In the genomic region with DNA sequence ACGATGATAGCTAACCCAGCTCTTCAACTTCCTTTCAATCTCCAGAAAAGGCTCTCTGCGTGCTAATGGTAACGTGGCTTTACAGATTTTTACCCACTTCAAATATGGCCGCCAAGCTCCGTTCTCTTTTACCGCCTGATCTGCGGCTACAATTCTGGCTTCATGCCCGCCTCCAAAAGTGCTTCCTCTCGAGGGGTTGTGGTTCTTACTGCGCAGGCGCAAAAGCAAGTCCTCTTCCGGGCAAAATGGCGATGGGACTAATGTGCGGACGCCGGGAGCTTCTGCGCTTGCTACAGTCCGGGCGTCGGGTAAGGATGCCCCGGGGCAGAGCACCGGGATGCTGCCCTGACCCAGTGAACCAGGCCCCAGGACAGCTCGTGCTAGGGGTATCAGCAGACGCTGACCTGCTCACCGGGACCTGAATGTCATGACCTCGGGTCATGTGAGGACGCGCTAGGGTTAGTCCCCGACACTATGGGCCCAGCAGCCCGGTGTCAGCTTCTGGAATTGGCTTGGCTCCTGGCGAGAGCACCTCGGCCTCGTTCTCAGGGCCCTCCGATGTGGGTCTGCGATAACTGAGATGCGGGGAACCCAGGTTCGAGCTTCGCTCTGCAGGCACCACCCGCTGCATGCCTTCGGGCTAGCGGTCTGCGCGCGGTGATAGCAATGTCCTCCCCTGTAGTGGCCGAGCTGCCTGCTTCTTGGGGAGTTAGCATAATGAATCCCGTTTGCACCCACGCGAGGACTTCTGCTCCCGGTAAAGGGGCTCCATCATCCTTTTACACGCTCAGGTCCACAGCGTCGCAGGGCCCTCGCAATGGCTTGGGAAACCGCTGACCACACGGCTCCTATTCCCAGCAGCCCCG, we compare ENCODE assay signal across 1 cellular context.
A peak's percentile ranks its signal among the peaks of the same experiment; 100 is the strongest.
TF ChIP-seq lines count a peak whose summit lies in the region.

A gene (plus strand): TSS at position 232 of the 866 bp plus-strand sequence. CDS start 14 bp downstream, at position 246.

TF ChIP-seq in HepG2, 621 proteins besides CTCF, POLR2A, EP300 and RAD21 (continued from another document):
- TF ChIP-seq, protein P1, sequence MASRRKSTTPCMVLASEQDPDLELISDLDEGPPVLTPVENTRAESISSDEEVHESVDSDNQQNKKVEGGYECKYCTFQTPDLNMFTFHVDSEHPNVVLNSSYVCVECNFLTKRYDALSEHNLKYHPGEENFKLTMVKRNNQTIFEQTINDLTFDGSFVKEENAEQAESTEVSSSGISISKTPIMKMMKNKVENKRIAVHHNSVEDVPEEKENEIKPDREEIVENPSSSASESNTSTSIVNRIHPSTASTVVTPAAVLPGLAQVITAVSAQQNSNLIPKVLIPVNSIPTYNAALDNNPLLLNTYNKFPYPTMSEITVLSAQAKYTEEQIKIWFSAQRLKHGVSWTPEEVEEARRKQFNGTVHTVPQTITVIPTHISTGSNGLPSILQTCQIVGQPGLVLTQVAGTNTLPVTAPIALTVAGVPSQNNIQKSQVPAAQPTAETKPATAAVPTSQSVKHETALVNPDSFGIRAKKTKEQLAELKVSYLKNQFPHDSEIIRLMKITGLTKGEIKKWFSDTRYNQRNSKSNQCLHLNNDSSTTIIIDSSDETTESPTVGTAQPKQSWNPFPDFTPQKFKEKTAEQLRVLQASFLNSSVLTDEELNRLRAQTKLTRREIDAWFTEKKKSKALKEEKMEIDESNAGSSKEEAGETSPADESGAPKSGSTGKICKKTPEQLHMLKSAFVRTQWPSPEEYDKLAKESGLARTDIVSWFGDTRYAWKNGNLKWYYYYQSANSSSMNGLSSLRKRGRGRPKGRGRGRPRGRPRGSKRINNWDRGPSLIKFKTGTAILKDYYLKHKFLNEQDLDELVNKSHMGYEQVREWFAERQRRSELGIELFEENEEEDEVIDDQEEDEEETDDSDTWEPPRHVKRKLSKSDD (CRISPR knock-in tag; IDR thresholded peaks at IDR 0.05; ENCODE audit: low read depth) = peak; percentile 91
- TF ChIP-seq ZNF605 (CRISPR knock-in tag; IDR thresholded peaks at IDR 0.05) = peak; percentile 99
- peak; percentile 92 for TF ChIP-seq HDAC2 (CRISPR knock-in tag; IDR thresholded peaks at IDR 0.05)
- peak; percentile 77; the same call in 2 of the 3 replicates for TF ChIP-seq MXI1 (IDR thresholded peaks at IDR 0.05; ENCODE audit: borderline replicate concordance, low read depth, low read length)
- TF ChIP-seq TP53 (CRISPR knock-in tag; conservative IDR thresholded peaks at IDR 0.05) = peak; percentile 85
- TF ChIP-seq TBL1XR1 (IDR thresholded peaks at IDR 0.05; ENCODE audit: borderline replicate concordance, low read length, partially characterized antibody) = no peak
- peak; percentile 96; the same call in 1 of the 2 replicates for TF ChIP-seq ZNF772 (CRISPR knock-in tag; IDR thresholded peaks at IDR 0.05)
- peak; percentile 89 for TF ChIP-seq ZNF121 (CRISPR knock-in tag; IDR thresholded peaks at IDR 0.05)
- TF ChIP-seq, protein P2, sequence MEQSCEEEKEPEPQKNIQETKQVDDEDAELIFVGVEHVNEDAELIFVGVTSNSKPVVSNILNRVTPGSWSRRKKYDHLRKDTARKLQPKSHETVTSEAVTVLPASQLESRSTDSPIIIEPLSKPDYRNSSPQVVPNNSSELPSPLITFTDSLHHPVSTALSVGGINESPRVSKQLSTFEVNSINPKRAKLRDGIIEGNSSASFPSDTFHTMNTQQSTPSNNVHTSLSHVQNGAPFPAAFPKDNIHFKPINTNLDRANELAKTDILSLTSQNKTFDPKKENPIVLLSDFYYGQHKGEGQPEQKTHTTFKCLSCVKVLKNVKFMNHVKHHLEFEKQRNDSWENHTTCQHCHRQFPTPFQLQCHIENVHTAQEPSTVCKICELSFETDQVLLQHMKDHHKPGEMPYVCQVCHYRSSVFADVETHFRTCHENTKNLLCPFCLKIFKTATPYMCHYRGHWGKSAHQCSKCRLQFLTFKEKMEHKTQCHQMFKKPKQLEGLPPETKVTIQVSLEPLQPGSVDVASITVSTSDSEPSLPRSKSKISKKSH (CRISPR knock-in tag; IDR thresholded peaks at IDR 0.05; ENCODE audit: borderline replicate concordance) = peak; percentile 100
- TF ChIP-seq, protein P3, sequence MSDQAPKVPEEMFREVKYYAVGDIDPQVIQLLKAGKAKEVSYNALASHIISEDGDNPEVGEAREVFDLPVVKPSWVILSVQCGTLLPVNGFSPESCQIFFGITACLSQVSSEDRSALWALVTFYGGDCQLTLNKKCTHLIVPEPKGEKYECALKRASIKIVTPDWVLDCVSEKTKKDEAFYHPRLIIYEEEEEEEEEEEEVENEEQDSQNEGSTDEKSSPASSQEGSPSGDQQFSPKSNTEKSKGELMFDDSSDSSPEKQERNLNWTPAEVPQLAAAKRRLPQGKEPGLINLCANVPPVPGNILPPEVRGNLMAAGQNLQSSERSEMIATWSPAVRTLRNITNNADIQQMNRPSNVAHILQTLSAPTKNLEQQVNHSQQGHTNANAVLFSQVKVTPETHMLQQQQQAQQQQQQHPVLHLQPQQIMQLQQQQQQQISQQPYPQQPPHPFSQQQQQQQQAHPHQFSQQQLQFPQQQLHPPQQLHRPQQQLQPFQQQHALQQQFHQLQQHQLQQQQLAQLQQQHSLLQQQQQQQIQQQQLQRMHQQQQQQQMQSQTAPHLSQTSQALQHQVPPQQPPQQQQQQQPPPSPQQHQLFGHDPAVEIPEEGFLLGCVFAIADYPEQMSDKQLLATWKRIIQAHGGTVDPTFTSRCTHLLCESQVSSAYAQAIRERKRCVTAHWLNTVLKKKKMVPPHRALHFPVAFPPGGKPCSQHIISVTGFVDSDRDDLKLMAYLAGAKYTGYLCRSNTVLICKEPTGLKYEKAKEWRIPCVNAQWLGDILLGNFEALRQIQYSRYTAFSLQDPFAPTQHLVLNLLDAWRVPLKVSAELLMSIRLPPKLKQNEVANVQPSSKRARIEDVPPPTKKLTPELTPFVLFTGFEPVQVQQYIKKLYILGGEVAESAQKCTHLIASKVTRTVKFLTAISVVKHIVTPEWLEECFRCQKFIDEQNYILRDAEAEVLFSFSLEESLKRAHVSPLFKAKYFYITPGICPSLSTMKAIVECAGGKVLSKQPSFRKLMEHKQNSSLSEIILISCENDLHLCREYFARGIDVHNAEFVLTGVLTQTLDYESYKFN (CRISPR knock-in tag; conservative IDR thresholded peaks at IDR 0.05) = peak; percentile 64
- 0 out of 2 replicates have a peak, but pooled peaks have one; percentile 4 for TF ChIP-seq GPN1 (CRISPR knock-in tag; IDR thresholded peaks at IDR 0.05; ENCODE audit: borderline replicate concordance)
- TF ChIP-seq FOXK2 (IDR thresholded peaks at IDR 0.05) = no peak
- peak; percentile 15 for TF ChIP-seq SKI (IDR thresholded peaks at IDR 0.05; ENCODE audit: partially characterized antibody)
- TF ChIP-seq ADNP (CRISPR knock-in tag; IDR thresholded peaks at IDR 0.05) = no peak
- peak; percentile 83 for TF ChIP-seq ZNF12 (CRISPR knock-in tag; IDR thresholded peaks at IDR 0.05)
- peak; percentile 89 for TF ChIP-seq CBX5 (CRISPR knock-in tag; IDR thresholded peaks at IDR 0.05; ENCODE audit: borderline replicate concordance)
- TF ChIP-seq SRSF4 (IDR thresholded peaks at IDR 0.05; ENCODE audit: low read depth, low read length, poor library complexity, severe bottlenecking) = no peak
- peak; percentile 3; the same call in 1 of the 2 replicates for TF ChIP-seq HNF4G (IDR thresholded peaks at IDR 0.05; ENCODE audit: borderline replicate concordance, low read depth, low read length)
- peak; percentile 65 for TF ChIP-seq HNF4G (CRISPR knock-in tag; IDR thresholded peaks at IDR 0.05; ENCODE audit: borderline replicate concordance, low read depth)
- peak; percentile 58; the same call in 1 of the 2 replicates for TF ChIP-seq POLR2AphosphoS2 (IDR thresholded peaks at IDR 0.05; ENCODE audit: low read depth, low read length)
- TF ChIP-seq ZNF160 (CRISPR knock-in tag; IDR thresholded peaks at IDR 0.05) = no peak
- TF ChIP-seq ZNF781 (CRISPR knock-in tag; IDR thresholded peaks at IDR 0.05; ENCODE audit: borderline replicate concordance, not compliant biosample characterization) = peak; percentile 77
- TF ChIP-seq TCF12 (IDR thresholded peaks at IDR 0.05) = no peak
- TF ChIP-seq TCF12 (CRISPR knock-in tag; IDR thresholded peaks at IDR 0.05) = peak; percentile 98
- TF ChIP-seq, protein P4, sequence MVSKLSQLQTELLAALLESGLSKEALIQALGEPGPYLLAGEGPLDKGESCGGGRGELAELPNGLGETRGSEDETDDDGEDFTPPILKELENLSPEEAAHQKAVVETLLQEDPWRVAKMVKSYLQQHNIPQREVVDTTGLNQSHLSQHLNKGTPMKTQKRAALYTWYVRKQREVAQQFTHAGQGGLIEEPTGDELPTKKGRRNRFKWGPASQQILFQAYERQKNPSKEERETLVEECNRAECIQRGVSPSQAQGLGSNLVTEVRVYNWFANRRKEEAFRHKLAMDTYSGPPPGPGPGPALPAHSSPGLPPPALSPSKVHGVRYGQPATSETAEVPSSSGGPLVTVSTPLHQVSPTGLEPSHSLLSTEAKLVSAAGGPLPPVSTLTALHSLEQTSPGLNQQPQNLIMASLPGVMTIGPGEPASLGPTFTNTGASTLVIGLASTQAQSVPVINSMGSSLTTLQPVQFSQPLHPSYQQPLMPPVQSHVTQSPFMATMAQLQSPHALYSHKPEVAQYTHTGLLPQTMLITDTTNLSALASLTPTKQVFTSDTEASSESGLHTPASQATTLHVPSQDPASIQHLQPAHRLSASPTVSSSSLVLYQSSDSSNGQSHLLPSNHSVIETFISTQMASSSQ (IDR thresholded peaks at IDR 0.05; ENCODE audit: low read depth) = peak; percentile 19
- TF ChIP-seq, protein P4 (CRISPR knock-in tag; IDR thresholded peaks at IDR 0.05; ENCODE audit: borderline replicate concordance) = peak; percentile 83
- no peak for TF ChIP-seq NONO (IDR thresholded peaks at IDR 0.05)
- peak; percentile 99 for TF ChIP-seq NONO (CRISPR knock-in tag; conservative IDR thresholded peaks at IDR 0.05)
- TF ChIP-seq ZNF589 (CRISPR knock-in tag; conservative IDR thresholded peaks at IDR 0.05) = peak; percentile 97; the same call in 1 of the 2 replicates
- TF ChIP-seq RBAK (CRISPR knock-in tag; IDR thresholded peaks at IDR 0.05) = peak; percentile 79
- peak; percentile 14; the same call in 1 of the 2 replicates for TF ChIP-seq ZNF629 (CRISPR knock-in tag; conservative IDR thresholded peaks at IDR 0.05)
- TF ChIP-seq ZNF30 (CRISPR knock-in tag; IDR thresholded peaks at IDR 0.05) = peak; percentile 97
- TF ChIP-seq ZNF441 (CRISPR knock-in tag; IDR thresholded peaks at IDR 0.05; ENCODE audit: borderline replicate concordance) = peak; percentile 79
